In genomic region chr16:6549415-6549814, GRCh38 we compare ENCODE assay signal across 30 cellular contexts.
"Had no signal": no experiment of that assay in that cellular context is flagged by ENCODE, and none has a peak within 500 bp of the region (broad histone marks: within the 10 kb centered on the region; RNA-seq: fewer than 3 reads in every experiment).

No MANE protein-coding gene starts in this region.

- H3K4me1 ChIP-seq: neural progenitor cell, parathyroid adenoma, psoas muscle, spleen, suprapubic skin, testis, tibial artery, transverse colon, upper lobe of right lung, uterus had no signal

- H3K27ac ChIP-seq: neural progenitor cell, ovary, parathyroid adenoma, psoas muscle, skin epidermis, spleen, suprapubic skin, testis, tibial artery, transverse colon, upper lobe of right lung, uterus had no signal

- H3K36me3 ChIP-seq: neural progenitor cell, ovary, spleen, suprapubic skin, tibial artery, transverse colon, upper lobe of right lung, uterus had no signal

- H3K9ac ChIP-seq: neural progenitor cell, parathyroid adenoma had no signal

- H3K9me3 ChIP-seq: ovary, psoas muscle, suprapubic skin, testis, tibial artery, transverse colon, upper lobe of right lung, uterus had no signal

- H3K27ac Mint-ChIP-seq: natural killer cell; nephron; neural progenitor cell; stimulated activated memory B cell treated with anti-CD40 and anti-IgM and Interleukin-4, amounts not matched to agents 10 μg/mL and 1 μg/mL and 100 μg/mL, for 72 hours; stimulated activated naive CD8-positive, alpha-beta T cell treated with anti-CD3 and anti-CD28 coated beads, Interleukin-15, amount 100 ng/mL, for 72 hours; type B pancreatic cell had no signal

- H3K36me3 Mint-ChIP-seq: natural killer cell; neural progenitor cell; stimulated activated memory B cell treated with anti-CD40 and anti-IgM and Interleukin-4, amounts not matched to agents 10 μg/mL and 1 μg/mL and 100 μg/mL, for 72 hours; type B pancreatic cell had no signal

- ATAC-seq: natural killer cell; psoas muscle; right cardiac atrium; sciatic nerve; stimulated activated memory B cell treated with anti-CD40 and anti-IgM and Interleukin-4, amounts not matched to agents 10 μg/mL and 1 μg/mL and 100 μg/mL, for 72 hours; stimulated activated naive CD8-positive, alpha-beta T cell treated with anti-CD3 and anti-CD28 coated beads, Interleukin-15, amount 100 ng/mL, for 72 hours; stimulated activated naive CD8-positive, alpha-beta T cell treated with anti-CD3 and anti-CD28 coated beads, Interleukin-15, Interleukin-2, amounts not matched to agents 100 U/mL and 50 U/mL, for 24 hours; upper lobe of right lung had no signal

- H3K27me3 ChIP-seq: neural progenitor cell, ovary, spleen, suprapubic skin, testis, tibial artery, transverse colon, upper lobe of right lung, uterus had no signal

- DNase-seq: natural killer cell; occipital lobe; ovary; posterior cingulate gyrus; psoas muscle; right cardiac atrium; spleen; stimulated activated CD4-positive, alpha-beta T cell treated with anti-CD3 and anti-CD28 coated beads, Interleukin-12 subunit alpha, Interleukin-12 subunit beta, amount 100 ng/mL, for 4 hours; stimulated activated CD4-positive, alpha-beta T cell treated with anti-CD3 and anti-CD28 coated beads, Interleukin-1b, Interleukin-23, amount 100 ng/mL, for 48 hours; stimulated activated CD4-positive, alpha-beta T cell treated with anti-CD3 and anti-CD28 coated beads, Interleukin-4, amount 100 ng/mL, for 1 hour; stimulated activated CD4-positive, alpha-beta T cell treated with anti-CD3 and anti-CD28 coated beads, Interleukin-4, amount 100 ng/mL, for 4 hours; stimulated activated CD8-positive, alpha-beta memory T cell treated with anti-CD3 and anti-CD28 coated beads, Interleukin-4, amount 100 ng/mL, for 48 hours; stimulated activated naive CD4-positive, alpha-beta T cell; stimulated activated naive CD8-positive, alpha-beta T cell treated with anti-CD3 and anti-CD28 coated beads, Interleukin-15, amount 100 ng/mL, for 72 hours; stimulated activated naive CD8-positive, alpha-beta T cell treated with anti-CD3 and anti-CD28 coated beads, Interleukin-15, Interleukin-2, amounts not matched to agents 100 U/mL and 50 U/mL, for 24 hours; substantia nigra; testis; tibial artery; transverse colon; upper lobe of right lung; uterus had no signal

- H3K4me3 ChIP-seq: neural progenitor cell, ovary, psoas muscle, skin epidermis, smooth muscle cell, spleen, suprapubic skin, testis, tibial artery, transverse colon, upper lobe of right lung, uterus had no signal

- H2AFZ ChIP-seq: neural progenitor cell, parathyroid adenoma had no signal

- H3K4me2 ChIP-seq: neural progenitor cell, smooth muscle cell had no signal

- H3K79me2 ChIP-seq: parathyroid adenoma had no signal

- H3K9me3 Mint-ChIP-seq: nephron, neural progenitor cell, type B pancreatic cell had no signal
